ENCODE assay signal across 13 cellular contexts in genomic region chr1:115507916-115508315, GRCh38.
DNase-seq lines count a peak whose midpoint lies in the region; ATAC-seq and TF ChIP-seq lines count a peak whose summit lies in the region.
"Had no signal": no experiment of that assay in that cellular context is flagged by ENCODE, and none has a peak within 500 bp of the region (broad histone marks: within the 10 kb centered on the region; RNA-seq: fewer than 3 reads in every experiment).

No MANE protein-coding gene starts in this region.

- no TSS peak for BruUV-seq in PC-3 (replicated peaks; lab: Mats Ljungman, UMichigan)

- CTCF ChIA-PET in PC-3 (lab: Charles Lee): interaction anchor here (0.6 kb wide), 1 partner anchor 93 kb away, joined by 14 read pairs; no protein-coding TSS in a partner anchor
- CTCF ChIA-PET in activated CD4-positive, alpha-beta T cell treated with anti-CD3 and anti-CD28 coated beads for 36 hours (lab: Charles Lee): interaction anchor here (1.0 kb wide), 1 partner anchor 38 kb away, joined by 3 read pairs; no protein-coding TSS in a partner anchor

- TF ChIP-seq CTCF in PC-3 (conservative IDR thresholded peaks at IDR 0.05; ENCODE audit: low read depth, low read length): no peak

- no peaks in the 10 kb centered on the region for H3K79me2 ChIP-seq in PC-3 (ENCODE audit: low read length)

- H3K36me3 ChIP-seq in PC-3 (ENCODE audit: low read depth, low read length): no peaks in the 10 kb centered on the region

- no peak overlapping the region for H3K27ac ChIP-seq in PC-3 (ENCODE audit: low read length)
- H3K27ac ChIP-seq: SK-N-MC had no signal

- H3K27me3 Mint-ChIP-seq in activated CD4-positive, alpha-beta T cell treated with anti-CD3 and anti-CD28 coated beads for 36 hours: peaks cover 8% of the 10 kb centered on the region

- H3K4me2 ChIP-seq in PC-3 (ENCODE audit: low read length): no peak overlapping the region

- H3K4me1 Mint-ChIP-seq in activated CD4-positive, alpha-beta T cell treated with anti-CD3 and anti-CD28 coated beads for 36 hours: no peaks in the 10 kb centered on the region

- H3K36me3 Mint-ChIP-seq in activated CD4-positive, alpha-beta T cell treated with anti-CD3 and anti-CD28 coated beads for 36 hours (ENCODE audit: low read depth): no peaks in the 10 kb centered on the region

- 0 out of 2 replicates have a peak, but pooled peaks cover 3% of the 10 kb centered on the region for H3K9me3 ChIP-seq in PC-3 (ENCODE audit: low read length)

- H3F3A ChIP-seq in PC-3 (ENCODE audit: low read length, unreplicated experiment): no peaks in the 10 kb centered on the region

- no peak overlapping the region for H3K27ac Mint-ChIP-seq in activated CD4-positive, alpha-beta T cell treated with anti-CD3 and anti-CD28 coated beads for 36 hours
- H3K27ac Mint-ChIP-seq: CD4-positive, alpha-beta T cell had no signal

- H3K9ac ChIP-seq in PC-3 (ENCODE audit: low read length): no peak overlapping the region

- no peak overlapping the region for H3K4me3 ChIP-seq in PC-3 (ENCODE audit: low read length)
- H3K4me3 ChIP-seq: GM12878, SK-N-MC had no signal

- no peaks in the 10 kb centered on the region for H3K27me3 ChIP-seq in PC-3 (ENCODE audit: low read length)

- DNase-seq in DMS79 treated with DMSO at 0.1 percent for 48 hours (lab: John Stamatoyannopoulos, UW): peak; percentile 69
- DNase-seq in PC-3: no peak
- DNase-seq in inferior parietal cortex (ENCODE audit: extremely low spot score): peak; percentile 25
- DNase-seq in sciatic nerve (ENCODE audit: low spot score): no peak
- no peak for DNase-seq in mucosa of gallbladder (ENCODE audit: low spot score)
- DNase-seq in NAMALWA (ENCODE audit: low spot score): no peak
- no peak for DNase-seq in activated CD4-positive, alpha-beta T cell treated with anti-CD3 and anti-CD28 coated beads for 36 hours
- DNase-seq: CD4-positive, alpha-beta T cell; DND-41; GOT3; Karpas-422 had no signal

- peaks cover 50% of the 10 kb centered on the region for H3K4me1 ChIP-seq in PC-3 (ENCODE audit: insufficient read depth, low read length)

- no peaks in the 10 kb centered on the region for H3K9me3 Mint-ChIP-seq in activated CD4-positive, alpha-beta T cell treated with anti-CD3 and anti-CD28 coated beads for 36 hours (ENCODE audit: low read depth)
- H3K9me3 Mint-ChIP-seq: CD4-positive, alpha-beta T cell had no signal

- no peaks in the 10 kb centered on the region for H4K20me1 ChIP-seq in PC-3 (ENCODE audit: low read length)

- H2AFZ ChIP-seq in PC-3 (ENCODE audit: low read length): 0 out of 2 replicates have a peak overlapping the region, but pooled peaks have one; percentile 15

- H3K9me2 ChIP-seq in PC-3 (replicated peaks; ENCODE audit: low read length): no peaks in the 10 kb centered on the region

- intact Hi-C loops in PC-3 (cut with micrococcal nuclease): loop anchor here (1.0 to 2.0 kb wide), 2 partner anchors 37 to 369 kb away; no protein-coding TSS in a partner anchor
- intact Hi-C loops in sciatic nerve (cut with DNase I): no loop called here
- intact Hi-C loops in activated CD4-positive, alpha-beta T cell treated with anti-CD3 and anti-CD28 coated beads for 36 hours (cut with DNase I, micrococcal nuclease): no loop called here

- no peak overlapping the region for H3K4me3 Mint-ChIP-seq in activated CD4-positive, alpha-beta T cell treated with anti-CD3 and anti-CD28 coated beads for 36 hours
- H3K4me3 Mint-ChIP-seq: CD4-positive, alpha-beta T cell had no signal

- no peak for ATAC-seq in PC-3
- peak; percentile 38 for ATAC-seq in sciatic nerve
- ATAC-seq in activated CD4-positive, alpha-beta T cell treated with anti-CD3 and anti-CD28 coated beads for 36 hours: no peak
- ATAC-seq: GM12878 had no signal

- POLR2A ChIA-PET in PC-3 (lab: Charles Lee; ENCODE audit: unreplicated experiment): no interaction called here
- POLR2A ChIA-PET in activated CD4-positive, alpha-beta T cell treated with anti-CD3 and anti-CD28 coated beads for 36 hours (lab: Charles Lee): no interaction called here

Comparison
In these comparisons a context has a peak if more than half of its experiments do, and no peak if none do; other contexts are left out.
1. DNase-seq: peak in DMS79 treated with DMSO at 0.1 percent for 48 hours (single experiment) and inferior parietal cortex (single experiment); none in PC-3 (single experiment), sciatic nerve (single experiment), mucosa of gallbladder (single experiment), NAMALWA (single experiment) and activated CD4-positive, alpha-beta T cell treated with anti-CD3 and anti-CD28 coated beads for 36 hours (single experiment).